ENCODE assay signal across 8 cellular contexts in the genomic region with DNA sequence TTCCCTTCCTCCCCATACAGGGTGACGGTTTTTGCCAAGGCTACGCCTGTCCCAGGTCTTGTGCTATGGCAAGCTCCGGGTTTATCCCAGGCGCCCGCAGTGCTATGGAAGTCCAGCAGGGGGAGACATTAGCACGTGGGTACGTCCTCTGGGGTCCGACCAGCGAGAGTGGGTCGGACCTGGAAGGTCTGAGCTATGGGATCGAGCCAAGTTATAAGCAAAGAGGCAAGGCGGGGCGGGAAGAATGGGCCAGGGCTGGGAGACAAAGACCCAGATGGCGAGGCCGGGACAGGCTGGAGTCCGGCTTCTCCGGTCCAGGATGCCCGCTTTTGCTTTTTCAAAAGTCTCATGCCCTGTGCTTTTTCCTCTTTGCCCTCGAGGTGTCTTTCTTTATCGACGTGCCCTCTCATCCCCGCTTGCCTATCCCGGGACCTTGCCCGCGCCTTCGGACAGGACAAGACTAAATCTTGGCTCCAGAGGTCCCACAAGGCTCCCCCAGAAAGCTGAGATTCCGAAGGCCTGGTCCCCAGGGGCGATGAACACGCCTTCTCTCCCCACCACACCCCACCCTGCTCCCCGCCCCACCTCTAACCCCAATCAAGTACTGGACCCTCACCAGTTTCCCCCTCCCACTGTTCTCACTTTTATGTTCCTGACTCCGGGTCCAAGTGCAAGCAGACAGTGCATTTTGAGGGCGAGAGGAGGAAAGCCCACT. TPM values are rescaled to one million over a fixed set of nuclear protein-coding genes. Genes with fewer than 3 reads are reported as not detected.
A peak's percentile ranks its signal among the peaks of the same experiment; 100 is the strongest.
DNase-seq lines count a peak whose midpoint lies in the region; ATAC-seq lines count a peak whose summit lies in the region.

No MANE protein-coding gene starts in this region.

- peak; percentile 36 for ATAC-seq in HG02588 (IDR thresholded peaks at IDR 0.05; ENCODE audit: unreplicated experiment)
- no peak for ATAC-seq in GM21367 (IDR thresholded peaks at IDR 0.05; ENCODE audit: unreplicated experiment)

- DNase-seq in DMS153 treated with DMSO at 0.1 percent for 48 hours (lab: John Stamatoyannopoulos, UW; ENCODE audit: unreplicated experiment) (peak; percentile 20), NCI-H2171 treated with DMSO at 0.1 percent for 48 hours (lab: John Stamatoyannopoulos, UW) (peak; percentile 48), cerebellum (ENCODE audit: low spot score) (peak; percentile 63), kidney glomerular epithelial cell (lab: John Stamatoyannopoulos, UW) (peak; percentile 48)
- peak; percentile 77 for DNase-seq in activated CD4-positive, CD25-positive, alpha-beta regulatory T cell treated with anti-CD3 and anti-CD28 coated beads, Interleukin-2, amount 50 U/mL, for 72 hours
- peak; percentile 54 to 69 for DNase-seq in stimulated activated CD4-positive, alpha-beta T cell treated with anti-CD3 and anti-CD28 coated beads, Interleukin-15, amount 100 ng/mL, for 1 hour (ENCODE audit: low read depth in 1 of 2, low spot score in 1 of 2)

RNA-seq across cellular contexts. Expression of gene EFNB1, which starts 0.8 kb away (rescaled TPM):
- total RNA-seq in cerebellum: 18.2 TPM

Comparison
In these comparisons a context has a peak if more than half of its experiments do, and no peak if none do; other contexts are left out.
1. DNase-seq: peak in every context shown above with its lines; median percentile 77 in activated CD4-positive, CD25-positive, alpha-beta regulatory T cell treated with anti-CD3 and anti-CD28 coated beads, Interleukin-2, amount 50 U/mL, for 72 hours; 63 in cerebellum; 62 in stimulated activated CD4-positive, alpha-beta T cell treated with anti-CD3 and anti-CD28 coated beads, Interleukin-15, amount 100 ng/mL, for 1 hour; 48 in NCI-H2171 treated with DMSO at 0.1 percent for 48 hours; 48 in kidney glomerular epithelial cell; 20 in DMS153 treated with DMSO at 0.1 percent for 48 hours.